In genomic region chr10:97320480-97321031, GRCh38 we compare ENCODE assay signal across 8 cellular contexts. TPM values are rescaled to one million over a fixed set of nuclear protein-coding genes. Genes with fewer than 3 reads are reported as not detected.
DNase-seq lines count a peak whose midpoint lies in the region; ATAC-seq lines count a peak whose summit lies in the region.

No MANE protein-coding gene starts in this region.

- no peak for ATAC-seq in aorta (ENCODE audit: low FRiP score)

- DNase-seq in CD8-positive, alpha-beta memory T cell: peak in 4 of 5 donors; percentile 4 to 60 (median 31)
- DNase-seq in SJSA1 (ENCODE audit: low read depth in 1 of 2, low spot score in 2 of 2) (no peak), aorta (peak in 1 of 2 donors; percentile 52), NCI-H748 (lab: John Stamatoyannopoulos, UW; ENCODE audit: unreplicated experiment) (no peak), dedifferentiated amniotic fluid mesenchymal stem cell (ENCODE audit: extremely low spot score) (no peak), DMS79 (lab: John Stamatoyannopoulos, UW) (no peak)

- no peaks in the 10 kb centered on the region for H3K9me3 Mint-ChIP-seq in CD8-positive, alpha-beta memory T cell
- no peaks in the 10 kb centered on the region for H3K9me3 Mint-ChIP-seq in dendritic cell treated with granulocyte-macrophage colony-stimulating factor and Interleukin-4, amounts not matched to agents 40 ng/mL and 50 ng/mL, for 4 days

- peak overlapping the region; percentile 99 for H3K27ac ChIP-seq in CD8-positive, alpha-beta memory T cell (ENCODE audit: low read depth, low read length)
- H3K27ac ChIP-seq in SJSA1 (no peak overlapping the region), mucosa of rectum (ENCODE audit: low read depth in 2 of 2, low read length in 2 of 2) (peak overlapping the region; percentile 97 to 98), aorta (ENCODE audit: low read depth in 1 of 2, low read length in 2 of 2) (no peak overlapping the region)

- H3K36me3 Mint-ChIP-seq in CD8-positive, alpha-beta memory T cell: peaks cover 0 to 16% (median 0%) of the 10 kb centered on the region in 3 donors
- H3K36me3 Mint-ChIP-seq in dendritic cell treated with granulocyte-macrophage colony-stimulating factor and Interleukin-4, amounts not matched to agents 40 ng/mL and 50 ng/mL, for 4 days (ENCODE audit: low read depth): peaks cover 20% of the 10 kb centered on the region

- H3K4me1 Mint-ChIP-seq in CD8-positive, alpha-beta memory T cell: peaks cover 27 to 34% (median 32%) of the 10 kb centered on the region in 3 donors
- H3K4me1 Mint-ChIP-seq in dendritic cell treated with granulocyte-macrophage colony-stimulating factor and Interleukin-4, amounts not matched to agents 40 ng/mL and 50 ng/mL, for 4 days (ENCODE audit: low read depth): peaks cover 55% of the 10 kb centered on the region

- H3K36me3 ChIP-seq in CD8-positive, alpha-beta memory T cell (ENCODE audit: insufficient read depth, low read length): no peaks in the 10 kb centered on the region
- no peaks in the 10 kb centered on the region for H3K36me3 ChIP-seq in SJSA1
- H3K36me3 ChIP-seq in mucosa of rectum (ENCODE audit: control insufficient read depth in 2 of 2, insufficient read depth in 2 of 2, low read length in 2 of 2): no peaks in the 10 kb centered on the region
- H3K36me3 ChIP-seq in aorta (ENCODE audit: control insufficient read depth in 1 of 2, insufficient read depth in 2 of 2, low read length in 1 of 2): no peaks in the 10 kb centered on the region

- H3K27ac Mint-ChIP-seq in CD8-positive, alpha-beta memory T cell: peak overlapping the region; percentile 91 to 98 (median 95)
- H3K27ac Mint-ChIP-seq in dendritic cell treated with granulocyte-macrophage colony-stimulating factor and Interleukin-4, amounts not matched to agents 40 ng/mL and 50 ng/mL, for 4 days: peak overlapping the region; percentile 93

- H3K9me3 ChIP-seq in CD8-positive, alpha-beta memory T cell (ENCODE audit: low read length): no peaks in the 10 kb centered on the region
- no peaks in the 10 kb centered on the region for H3K9me3 ChIP-seq in SJSA1 (replicated peaks)
- no peaks in the 10 kb centered on the region for H3K9me3 ChIP-seq in mucosa of rectum (ENCODE audit: control insufficient read depth in 2 of 2, low read length in 2 of 2)
- no peaks in the 10 kb centered on the region for H3K9me3 ChIP-seq in aorta (ENCODE audit: control insufficient read depth, low read length)

- 6 to 13% methylated on average over 24 of the region's 24 CpGs for WGBS in aorta, 2 donors

- H3K9ac ChIP-seq in mucosa of rectum (ENCODE audit: low read depth in 1 of 2, low read length in 2 of 2): peak overlapping the region; percentile 65 to 98

- H3K4me3 ChIP-seq in CD8-positive, alpha-beta memory T cell (ENCODE audit: low read length): peak overlapping the region; percentile 70
- H3K4me3 ChIP-seq in SJSA1 (peak overlapping the region; percentile 88; the same call in 1 of the 2 replicates), mucosa of rectum (ENCODE audit: low read length in 2 of 2) (peak overlapping the region; percentile 91 to 99), aorta (ENCODE audit: low read length in 2 of 2) (peak overlapping the region; percentile 56 to 84)

- peaks cover 23% of the 10 kb centered on the region for H3K4me1 ChIP-seq in CD8-positive, alpha-beta memory T cell (ENCODE audit: insufficient read depth, low read length)
- H3K4me1 ChIP-seq in SJSA1 (replicated peaks): peaks cover 15% of the 10 kb centered on the region
- peaks cover 16% of the 10 kb centered on the region in 2 donors for H3K4me1 ChIP-seq in mucosa of rectum (ENCODE audit: control insufficient read depth in 2 of 2, insufficient read depth in 2 of 2, low read length in 2 of 2)
- no peaks in the 10 kb centered on the region for H3K4me1 ChIP-seq in aorta (ENCODE audit: control insufficient read depth in 1 of 2, insufficient read depth in 2 of 2, low read length in 2 of 2)

- H3K27me3 ChIP-seq in CD8-positive, alpha-beta memory T cell (ENCODE audit: insufficient read depth, low read length, poor library complexity, severe bottlenecking): no peaks in the 10 kb centered on the region
- H3K27me3 ChIP-seq in SJSA1 (replicated peaks): no peaks in the 10 kb centered on the region
- no peaks in the 10 kb centered on the region for H3K27me3 ChIP-seq in mucosa of rectum (ENCODE audit: control insufficient read depth in 2 of 2, insufficient read depth in 2 of 2, low read length in 2 of 2)
- H3K27me3 ChIP-seq in aorta (ENCODE audit: control insufficient read depth in 1 of 2, insufficient read depth in 2 of 2, low read length in 1 of 2): no peaks in the 10 kb centered on the region

- CTCF ChIA-PET in CD8-positive, alpha-beta memory T cell (lab: Charles Lee): interaction anchor here (1.0 to 2.9 kb wide), 6 partner anchors 12 to 81 kb away, joined by 3 to 41 read pairs (median 6); partner anchors contain the start of genes FRAT2 and RRP12

- POLR2A ChIA-PET in CD8-positive, alpha-beta memory T cell (lab: Charles Lee): interaction anchor here (0.6 to 3.5 kb wide), 6 partner anchors 8 to 109 kb away, joined by 3 to 75 read pairs (median 6); partner anchors contain the start of genes ARHGAP19 and FRAT2

- intact Hi-C loops in dendritic cell treated with granulocyte-macrophage colony-stimulating factor and Interleukin-4, amounts not matched to agents 40 ng/mL and 50 ng/mL, for 4 days (cut with micrococcal nuclease): loop anchor here (1.0 kb wide), 1 partner anchor 13 kb away; no protein-coding TSS in a partner anchor
- intact Hi-C loops in aorta (cut with DNase I): no loop called here

- H3K4me3 Mint-ChIP-seq in CD8-positive, alpha-beta memory T cell: peak overlapping the region; percentile 90 to 95 (median 91)
- peak overlapping the region; percentile 88 for H3K4me3 Mint-ChIP-seq in dendritic cell treated with granulocyte-macrophage colony-stimulating factor and Interleukin-4, amounts not matched to agents 40 ng/mL and 50 ng/mL, for 4 days

- H3K27me3 Mint-ChIP-seq in CD8-positive, alpha-beta memory T cell: peaks cover 0 to 1% of the 10 kb centered on the region in 2 donors
- H3K27me3 Mint-ChIP-seq in dendritic cell treated with granulocyte-macrophage colony-stimulating factor and Interleukin-4, amounts not matched to agents 40 ng/mL and 50 ng/mL, for 4 days: no peaks in the 10 kb centered on the region

RNA-seq across cellular contexts. Expression of gene FRAT1, which starts 1.5 kb away (rescaled TPM):
- total RNA-seq in CD8-positive, alpha-beta memory T cell: 1 to 10 TPM; 4.3 to 4.7 TPM
- polyA plus RNA-seq in CD8-positive, alpha-beta memory T cell: 13.3 TPM
- total RNA-seq in SJSA1 (2014; rRNA removed; shearing (Covaris generic)): 1.7 and 2.2 TPM in 2 replicates
- total RNA-seq in aorta: 1 to 10 TPM; 2.4 to 4.5 TPM
- polyA plus RNA-seq in aorta: 1 to 10 TPM; 1.5 TPM

RNA-seq across cellular contexts. Expression of gene FRAT2, which starts 14.0 kb away (rescaled TPM):
- total RNA-seq in CD8-positive, alpha-beta memory T cell: 10 to 100 TPM in 1 of 2 experiments, 1 to 10 TPM in 1; 9.8 to 10.4 TPM
- polyA plus RNA-seq in CD8-positive, alpha-beta memory T cell: 18.7 TPM
- total RNA-seq in SJSA1 (2014; rRNA removed; shearing (Covaris generic)): 6.4 and 6.9 TPM in 2 replicates
- total RNA-seq in aorta: 1 to 10 TPM; 5.5 to 8.6 TPM
- polyA plus RNA-seq in aorta: 1 to 10 TPM; 3.0 to 7.0 TPM

RNA-seq across cellular contexts. Expression of gene ARHGAP19, which starts 28.1 kb away (rescaled TPM):
- total RNA-seq in CD8-positive, alpha-beta memory T cell: 10 to 100 TPM; 23.3 to 26.5 TPM
- polyA plus RNA-seq in CD8-positive, alpha-beta memory T cell: 8.9 TPM
- 18.5 and 20.6 TPM in 2 replicates for total RNA-seq in SJSA1 (2014; rRNA removed; shearing (Covaris generic))
- total RNA-seq in aorta: 1 to 10 TPM; 9.0 to 9.4 TPM
- 10 to 100 TPM in 1 of 2 donors, 1 to 10 TPM in 1; 1.8 to 12.8 TPM for polyA plus RNA-seq in aorta

Comparison
In these comparisons a context has a peak if more than half of its experiments do, and no peak if none do; other contexts are left out.
1. DNase-seq: peak in CD8-positive, alpha-beta memory T cell (4 of 5); none in SJSA1 (0 of 2), NCI-H748 (single experiment), dedifferentiated amniotic fluid mesenchymal stem cell (single experiment) and DMS79 (single experiment).
2. H3K27ac ChIP-seq: peak in CD8-positive, alpha-beta memory T cell (single experiment) and mucosa of rectum (2 of 2); none in SJSA1 (single experiment) and aorta (0 of 2).
3. Peak in every context shown above with its lines, with median percentiles within 50 percentile points of each other: H3K4me3 ChIP-seq.